30 cellular contexts compared by ENCODE assay signal in genomic region chr1:35924838-35925237, GRCh38. TPM values are rescaled to one million over a fixed set of nuclear protein-coding genes. Genes with fewer than 3 reads are reported as not detected.
DNase-seq lines count a peak whose midpoint lies in the region; ATAC-seq, FAIRE-seq and TF ChIP-seq lines count a peak whose summit lies in the region.
"Had no signal": no experiment of that assay in that cellular context is flagged by ENCODE, and none has a peak within 500 bp of the region (broad histone marks: within the 10 kb centered on the region; RNA-seq: fewer than 3 reads in every experiment).

No MANE protein-coding gene starts in this region.

- H3K79me2 ChIP-seq in GM12878 (ENCODE audit: control insufficient read depth, insufficient read depth, low read length) = no peaks in the 10 kb centered on the region

- no peaks in the 10 kb centered on the region for H4K20me1 ChIP-seq in GM12878 (ENCODE audit: control insufficient read depth, insufficient read depth)

- peaks cover 6% of the 10 kb centered on the region for H3K4me1 Mint-ChIP-seq in activated CD4-positive, alpha-beta T cell treated with anti-CD3 and anti-CD28 coated beads, Interleukin-2, amount 10 ng/mL, durations not matched to agents 7 days and 5 days
- H3K4me1 Mint-ChIP-seq: activated naive CD8-positive, alpha-beta T cell treated with anti-CD3 and anti-CD28 coated beads, Interleukin-2, amount 10 ng/mL, durations not matched to agents 7 days and 5 days had no signal

- POLR2A ChIA-PET in GM12878 (lab: Charles Lee) = interaction anchor here (1.7 kb wide), 1 partner anchor 38 kb away, joined by 5 read pairs; no protein-coding TSS in a partner anchor
- POLR2A ChIA-PET in activated CD4-positive, alpha-beta T cell treated with anti-CD3 and anti-CD28 coated beads, Interleukin-2, amount 10 ng/mL, durations not matched to agents 7 days and 5 days (lab: Charles Lee) = no interaction called here

- TF ChIP-seq EP300 in GM12878 (IDR thresholded peaks at IDR 0.05; ENCODE audit: borderline replicate concordance in 1 of 2, control insufficient read depth in 1 of 2, low read depth in 2 of 2, low read length in 2 of 2) = no peak

- H3K36me3 Mint-ChIP-seq in activated CD4-positive, alpha-beta T cell treated with anti-CD3 and anti-CD28 coated beads, Interleukin-2, amount 10 ng/mL, durations not matched to agents 7 days and 5 days (ENCODE audit: low read depth) = peaks cover 2% of the 10 kb centered on the region

- no peaks in the 10 kb centered on the region for H3K9me3 ChIP-seq in GM12878 (replicated peaks; ENCODE audit: control insufficient read depth, insufficient read depth, low read length)
- H3K9me3 ChIP-seq: ascending aorta, gastroesophageal sphincter, transverse colon had no signal

- SMC1A ChIA-PET in GM12878 (lab: Charles Lee; ENCODE audit: uncharacterized antibody, unreplicated experiment) = no interaction called here

- TF ChIP-seq POLR2A in GM12878 (IDR thresholded peaks at IDR 0.05; ENCODE audit: low read depth, low read length) = no peak

- no peaks in the 10 kb centered on the region for H3K9me3 Mint-ChIP-seq in activated CD4-positive, alpha-beta T cell treated with anti-CD3 and anti-CD28 coated beads, Interleukin-2, amount 10 ng/mL, durations not matched to agents 7 days and 5 days
- H3K9me3 Mint-ChIP-seq: activated B cell treated with CpG ODN at 0.5 μM for 24 hours; activated naive CD8-positive, alpha-beta T cell treated with anti-CD3 and anti-CD28 coated beads, Interleukin-2, amount 10 ng/mL, durations not matched to agents 7 days and 5 days; activated T-cell treated with anti-CD3 and anti-CD28 coated beads, Interleukin-2, amount 50 U/mL, for 4 hours; nephron had no signal

- TF ChIP-seq CTCF in GM13977 (IDR thresholded peaks at IDR 0.05; ENCODE audit: extremely low read depth, insufficient read depth, missing control alignments) = no peak
- no peak for TF ChIP-seq CTCF in GM12878 (IDR thresholded peaks at IDR 0.05 in 2 of 3, conservative IDR thresholded peaks at IDR 0.05 in 1 of 3; ENCODE audit: control insufficient read depth in 2 of 3, extremely low read depth in 1 of 3, insufficient read depth in 1 of 3, low read depth in 3 of 3, low read length in 3 of 3)

- TF ChIP-seq RAD21 in GM12878 (IDR thresholded peaks at IDR 0.05; ENCODE audit: insufficient read depth, low read depth, low read length) = no peak

- no peak overlapping the region for H3K27ac ChIP-seq in GM12878 (ENCODE audit: control insufficient read depth, insufficient read depth)
- H3K27ac ChIP-seq: ascending aorta, C4-2B, cardiac muscle cell, coronary artery, gastroesophageal sphincter, transverse colon had no signal

- H3K4me3 ChIP-seq in GM12878 = no peak overlapping the region
- H3K4me3 ChIP-seq: ascending aorta, cardiac muscle cell, coronary artery, gastroesophageal sphincter, transverse colon had no signal

- no peak overlapping the region for H2AFZ ChIP-seq in GM12878 (ENCODE audit: control insufficient read depth, low read depth, low read length)

- no peak for FAIRE-seq in GM12878 (lab: Jason Lieb, UNC)

- no peak overlapping the region for H3K4me3 Mint-ChIP-seq in activated CD4-positive, alpha-beta T cell treated with anti-CD3 and anti-CD28 coated beads, Interleukin-2, amount 10 ng/mL, durations not matched to agents 7 days and 5 days
- H3K4me3 Mint-ChIP-seq: activated B cell treated with CpG ODN at 0.5 μM for 24 hours; activated naive CD8-positive, alpha-beta T cell treated with anti-CD3 and anti-CD28 coated beads, Interleukin-2, amount 10 ng/mL, durations not matched to agents 7 days and 5 days; activated T-cell treated with anti-CD3 and anti-CD28 coated beads, Interleukin-2, amount 50 U/mL, for 4 hours; nephron had no signal

- WGBS in GM12878 (ENCODE audit: insufficient coverage, insufficient replicate concordance, low lambda C conversion rate, missing lambda C conversion rate) = 48% methylated on average over 1 of the region's 1 CpG

- H3K9ac ChIP-seq in GM12878 (ENCODE audit: control insufficient read depth, insufficient read depth, low read length) = no peak overlapping the region

- in situ Hi-C loops in GM13977 (cut with MboI; ENCODE audit: low pct_unique_long_range_greater_than_20kb, low sequenced_read_pairs, unreplicated experiment) = no loop called here
- in situ Hi-C loops in GM12878 (cut with MboI) = no loop called here

- H3K4me2 ChIP-seq in GM12878 (ENCODE audit: control insufficient read depth, insufficient read depth) = peak overlapping the region; percentile 2

- RAD21 ChIA-PET in GM12878 (lab: Charles Lee; ENCODE audit: unreplicated experiment) = interaction anchor here (1.5 kb wide), 1 partner anchor 8 kb away, joined by 3 read pairs; no protein-coding TSS in a partner anchor

- no peaks in the 10 kb centered on the region for H3K27me3 Mint-ChIP-seq in activated CD4-positive, alpha-beta T cell treated with anti-CD3 and anti-CD28 coated beads, Interleukin-2, amount 10 ng/mL, durations not matched to agents 7 days and 5 days
- H3K27me3 Mint-ChIP-seq: activated B cell treated with CpG ODN at 0.5 μM for 24 hours; activated naive CD8-positive, alpha-beta T cell treated with anti-CD3 and anti-CD28 coated beads, Interleukin-2, amount 10 ng/mL, durations not matched to agents 7 days and 5 days had no signal

- H3K4me1 ChIP-seq in GM12878 (ENCODE audit: control insufficient read depth, insufficient read depth, low read length) = peaks cover 7% of the 10 kb centered on the region; the same call in 1 of the 2 replicates

- BruUV-seq in GM12878 (replicated peaks; lab: Mats Ljungman, UMichigan) = no TSS peak

- no peak overlapping the region for H3K27ac Mint-ChIP-seq in activated CD4-positive, alpha-beta T cell treated with anti-CD3 and anti-CD28 coated beads, Interleukin-2, amount 10 ng/mL, durations not matched to agents 7 days and 5 days
- H3K27ac Mint-ChIP-seq: activated B cell treated with CpG ODN at 0.5 μM for 24 hours; activated naive CD8-positive, alpha-beta T cell treated with anti-CD3 and anti-CD28 coated beads, Interleukin-2, amount 10 ng/mL, durations not matched to agents 7 days and 5 days had no signal

- intact Hi-C loops in GM12878 (cut with micrococcal nuclease; ENCODE audit: unreplicated experiment) = no loop called here

- peak; percentile 69 for ATAC-seq in GM12878
- ATAC-seq: activated T-cell treated with anti-CD3 and anti-CD28 coated beads, Interleukin-2, amount 50 U/mL, for 4 hours; gastroesophageal sphincter; left cardiac atrium; Panc1 had no signal

- peak; percentile 35 for DNase-seq in GM13977 (ENCODE audit: low spot score)
- peak; percentile 69 for DNase-seq in MV-4-11 (lab: John Stamatoyannopoulos, UW)
- DNase-seq in GM12878 (ENCODE audit: low read depth, low spot score) = no peak
- no peak for DNase-seq in NCI-H146 treated with DMSO at 0.1 percent for 48 hours (lab: John Stamatoyannopoulos, UW; ENCODE audit: unreplicated experiment)
- no peak for DNase-seq in SK-N-DZ (ENCODE audit: low spot score)
- DNase-seq in DMS114 treated with DMSO at 0.1 percent for 48 hours (lab: John Stamatoyannopoulos, UW; ENCODE audit: unreplicated experiment) = no peak
- DNase-seq in activated CD4-positive, alpha-beta T cell treated with anti-CD3 and anti-CD28 coated beads, Interleukin-2, amount 10 ng/mL, durations not matched to agents 7 days and 5 days = no peak
- DNase-seq: activated B cell treated with CpG ODN at 0.5 μM for 24 hours; activated CD4-positive, alpha-beta T cell treated with anti-CD3 and anti-CD28 coated beads, Interleukin-2, amount 50 U/mL, for 1 hour; activated gamma-delta T cell; activated naive CD8-positive, alpha-beta T cell treated with anti-CD3 and anti-CD28 coated beads, Interleukin-2, amount 10 ng/mL, durations not matched to agents 7 days and 5 days; activated T-cell treated with anti-CD3 and anti-CD28 coated beads, Interleukin-2, amount 50 U/mL, for 4 hours; effector CD8-positive, alpha-beta T cell; GOT3; hypothalamus; left cardiac atrium; NCI-H1105; NCI-H187 treated with DMSO at 0.1 percent for 48 hours; NCI-H2171; SHP77; stimulated activated CD4-positive, alpha-beta T cell treated with anti-CD3 and anti-CD28 coated beads, Interleukin-15, amount 100 ng/mL, for 24 hours; stimulated activated CD4-positive, alpha-beta T cell treated with anti-CD3 and anti-CD28 coated beads, Interleukin-4, amount 100 ng/mL, for 4 hours; transverse colon had no signal

- CTCF ChIA-PET in GM12878 (lab: Yijun Ruan, JAX) = no interaction called here
- CTCF ChIA-PET in activated CD4-positive, alpha-beta T cell treated with anti-CD3 and anti-CD28 coated beads, Interleukin-2, amount 10 ng/mL, durations not matched to agents 7 days and 5 days (lab: Charles Lee) = interaction anchor here (1.2 kb wide), 1 partner anchor 9 kb away, joined by 3 read pairs; no protein-coding TSS in a partner anchor

- peaks cover 0 to 5% of the 10 kb centered on the region in 2 experiments; a peak in 2 of 4 replicates for H3K36me3 ChIP-seq in GM12878 (ENCODE audit: control insufficient read depth in 2 of 2, insufficient read depth in 2 of 2, low read length in 1 of 2)

- no peaks in the 10 kb centered on the region for H3K27me3 ChIP-seq in GM12878 (replicated peaks in 1 of 2; ENCODE audit: control insufficient read depth in 2 of 2, insufficient read depth in 2 of 2, low read length in 1 of 2)
- H3K27me3 ChIP-seq: ascending aorta, cardiac muscle cell, gastroesophageal sphincter, transverse colon had no signal

RNA-seq across cellular contexts. Expression of gene AGO3, which starts 6.1 kb away (rescaled TPM):
- total RNA-seq in GM12878 (2013; cell fraction: nucleolus; rRNA removed) = 90.9 and 91.0 TPM in 2 replicates
- total RNA-seq in GM12878 (2014; rRNA removed) (8.5 and 11.5 TPM in 2 replicates), GM12878 (2014; rRNA removed; fragmentation: Illumina TruSeq; extraction: Trizol) (10.0 and 11.8 TPM in 2 replicates), GM12878 (2021) (16.1 and 17.6 TPM in 2 replicates)
- 9.6 TPM for polyA plus RNA-seq in GM12878 (2011; ENCODE audit: low read depth)
- polyA plus RNA-seq in GM12878 (2011; rRNA removed) (26.7 and 35.2 TPM in 2 replicates), GM12878 (2014; fragmentation: Illumina TruSeq; extraction: Trizol) (11.6 and 12.3 TPM in 2 replicates), GM12878 (2014; fragmentation: Nextera tagmentation; extraction: Ambion mirVana) (1 to 10 TPM; 3.9 to 4.2 TPM), GM12878 (2014; rRNA removed) (10.3 and 12.8 TPM in 2 replicates), GM12878 (2016; fragmentation: Nextera tagmentation; extraction: Ambion mirVana) (10 to 100 TPM; 17.2 to 18.6 TPM)
- polyA plus RNA-seq in GM12878 (2011; cell fraction: cytosol; rRNA removed) = 18.6 and 23.9 TPM in 2 replicates
- 30.5 and 30.8 TPM in 2 replicates for polyA plus RNA-seq in GM12878 (2011; cell fraction: nucleus; rRNA removed)
- 5.8 and 8.9 TPM in 2 replicates for polyA plus RNA-seq in GM12878 (2012)
- 44.2 and 61.5 TPM in 2 replicates for polyA minus RNA-seq in GM12878 (2011; rRNA and poly(A)+ RNA removed)
- polyA minus RNA-seq in GM12878 (2011; cell fraction: cytosol; rRNA and poly(A)+ RNA removed) = 8.6 and 17.7 TPM in 2 replicates
- 23.8 and 38.1 TPM in 2 replicates for polyA minus RNA-seq in GM12878 (2011; cell fraction: nucleus; rRNA and poly(A)+ RNA removed)
- 5.1 and 6.7 TPM in 2 replicates for polyA plus RNA-seq in SK-N-DZ (2014; cell fraction: cytosol; rRNA removed)
- polyA plus RNA-seq in SK-N-DZ (2014; cell fraction: nucleus; rRNA removed) = 4.4 and 7.1 TPM in 2 replicates
- 10 to 100 TPM; 28.7 to 29.4 TPM for total RNA-seq in activated CD4-positive, alpha-beta T cell treated with anti-CD3 and anti-CD28 coated beads, Interleukin-2, amount 10 ng/mL, durations not matched to agents 7 days and 5 days

RNA-seq across cellular contexts. Expression of gene AGO1, which starts 41.8 kb away (rescaled TPM):
- 30.6 and 31.0 TPM in 2 replicates for total RNA-seq in GM12878 (2013; cell fraction: nucleolus; rRNA removed)
- total RNA-seq in GM12878 (2014; rRNA removed) = 7.0 and 7.8 TPM in 2 replicates
- total RNA-seq in GM12878 (2014; rRNA removed; fragmentation: Illumina TruSeq; extraction: Trizol) = 7.8 TPM in 2 replicates
- total RNA-seq in GM12878 (2021) = 24.0 and 24.2 TPM in 2 replicates
- 6.3 TPM for polyA plus RNA-seq in GM12878 (2011; ENCODE audit: low read depth)
- 8.2 and 14.5 TPM in 2 replicates for polyA plus RNA-seq in GM12878 (2011; rRNA removed)
- 17.2 and 18.7 TPM in 2 replicates for polyA plus RNA-seq in GM12878 (2011; cell fraction: cytosol; rRNA removed)
- polyA plus RNA-seq in GM12878 (2011; cell fraction: nucleus; rRNA removed) = 18.9 and 20.4 TPM in 2 replicates
- 8.1 and 9.4 TPM in 2 replicates for polyA plus RNA-seq in GM12878 (2012)
- polyA plus RNA-seq in GM12878 (2014; fragmentation: Illumina TruSeq; extraction: Trizol) = 9.7 and 11.8 TPM in 2 replicates
- 1 to 10 TPM; 1.8 to 3.3 TPM for polyA plus RNA-seq in GM12878 (2014; fragmentation: Nextera tagmentation; extraction: Ambion mirVana)
- 9.8 and 10.2 TPM in 2 replicates for polyA plus RNA-seq in GM12878 (2014; rRNA removed)
- polyA plus RNA-seq in GM12878 (2016; fragmentation: Nextera tagmentation; extraction: Ambion mirVana) = 1 to 10 TPM; 7.7 to 8.4 TPM
- 36.6 and 47.7 TPM in 2 replicates for polyA minus RNA-seq in GM12878 (2011; rRNA and poly(A)+ RNA removed)
- 15.0 and 21.2 TPM in 2 replicates for polyA minus RNA-seq in GM12878 (2011; cell fraction: cytosol; rRNA and poly(A)+ RNA removed)
- polyA minus RNA-seq in GM12878 (2011; cell fraction: nucleus; rRNA and poly(A)+ RNA removed) = 7.6 and 12.0 TPM in 2 replicates
- polyA plus RNA-seq in SK-N-DZ (2014; cell fraction: cytosol; rRNA removed) = 7.7 and 9.9 TPM in 2 replicates
- polyA plus RNA-seq in SK-N-DZ (2014; cell fraction: nucleus; rRNA removed) = 9.5 and 18.1 TPM in 2 replicates
- total RNA-seq in activated CD4-positive, alpha-beta T cell treated with anti-CD3 and anti-CD28 coated beads, Interleukin-2, amount 10 ng/mL, durations not matched to agents 7 days and 5 days = 10 to 100 TPM; 22.3 to 22.4 TPM

Comparison
In these comparisons a context has a peak if more than half of its experiments do, and no peak if none do; other contexts are left out.
1. DNase-seq: peak in GM13977 (single experiment) and MV-4-11 (single experiment); none in GM12878 (single experiment), NCI-H146 treated with DMSO at 0.1 percent for 48 hours (single experiment), SK-N-DZ (single experiment), DMS114 treated with DMSO at 0.1 percent for 48 hours (single experiment) and activated CD4-positive, alpha-beta T cell treated with anti-CD3 and anti-CD28 coated beads, Interleukin-2, amount 10 ng/mL, durations not matched to agents 7 days and 5 days (single experiment).